12 cellular contexts compared by ENCODE assay signal in genomic region chr19:4678881-4679379, GRCh38. TPM values are rescaled to one million over a fixed set of nuclear protein-coding genes. Genes with fewer than 3 reads are reported as not detected.
DNase-seq lines count a peak whose midpoint lies in the region; ATAC-seq and TF ChIP-seq lines count a peak whose summit lies in the region.
"Had no signal": no experiment of that assay in that cellular context is flagged by ENCODE, and none has a peak within 500 bp of the region (broad histone marks: within the 10 kb centered on the region; RNA-seq: fewer than 3 reads in every experiment).

No MANE protein-coding gene starts in this region.

- intact Hi-C loops in A673 (cut with micrococcal nuclease; ENCODE audit: unreplicated experiment) (no loop called here), left colon (cut with DNase I, micrococcal nuclease) (no loop called here)

- DNase-seq in A673 (ENCODE audit: low spot score) (peak; percentile 64), H7 (peak; percentile 99), left colon (peak in 1 of 2 donors; percentile 48), NCI-H1930 (lab: John Stamatoyannopoulos, UW) (no peak), NCI-H1105 treated with DMSO at 0.1 percent for 48 hours (lab: John Stamatoyannopoulos, UW) (no peak)
- peak in 1 of 2 donors; percentile 16 for DNase-seq in activated T-cell treated with anti-CD3 and anti-CD28 coated beads, Interleukin-2, amount 50 U/mL, for 72 hours
- DNase-seq in CD8-positive, alpha-beta memory T cell = no peak
- DNase-seq: GF-D8, SW 1271 had no signal

- no peak overlapping the region for H3K27ac Mint-ChIP-seq in activated T-cell treated with anti-CD3 and anti-CD28 coated beads, Interleukin-2, amount 50 U/mL, for 72 hours
- H3K27ac Mint-ChIP-seq in CD8-positive, alpha-beta memory T cell = peak overlapping the region in 1 of 8 donors; percentile 89
- H3K27ac Mint-ChIP-seq: immature natural killer cell had no signal

- H3K27me3 ChIP-seq in A673 (replicated peaks; ENCODE audit: insufficient read depth, low read depth, low read length, poor library complexity) (no peaks in the 10 kb centered on the region), H7 (ENCODE audit: control insufficient read depth, insufficient read depth, low read length) (no peaks in the 10 kb centered on the region)
- no peaks in the 10 kb centered on the region for H3K27me3 ChIP-seq in CD8-positive, alpha-beta memory T cell (ENCODE audit: insufficient read depth, low read length, poor library complexity, severe bottlenecking)
- H3K27me3 ChIP-seq: ascending aorta had no signal

- peaks cover 0 to 3% of the 10 kb centered on the region in 2 donors for H3K36me3 Mint-ChIP-seq in activated T-cell treated with anti-CD3 and anti-CD28 coated beads, Interleukin-2, amount 50 U/mL, for 72 hours (ENCODE audit: insufficient read depth in 2 of 2)
- peaks cover 0 to 48% (median 3%) of the 10 kb centered on the region in 3 donors for H3K36me3 Mint-ChIP-seq in CD8-positive, alpha-beta memory T cell

- peak overlapping the region; percentile 30 for H3K27ac ChIP-seq in A673 (ENCODE audit: low read depth, low read length, poor library complexity, severe bottlenecking)
- no peak overlapping the region for H3K27ac ChIP-seq in CD8-positive, alpha-beta memory T cell (ENCODE audit: low read depth, low read length)
- H3K27ac ChIP-seq: ascending aorta had no signal

- ATAC-seq in activated T-cell treated with anti-CD3 and anti-CD28 coated beads, Interleukin-2, amount 50 U/mL, for 72 hours (replicated peaks in 1 of 2) = peak; percentile 36 to 43
- ATAC-seq in left colon (peak; percentile 55), GM21825 (IDR thresholded peaks at IDR 0.05; ENCODE audit: unreplicated experiment) (no peak)

- no peaks in the 10 kb centered on the region for H3K4me1 ChIP-seq in A673 (ENCODE audit: insufficient read depth, low read length, poor library complexity, severe bottlenecking)
- no peaks in the 10 kb centered on the region for H3K4me1 ChIP-seq in CD8-positive, alpha-beta memory T cell (ENCODE audit: insufficient read depth, low read length)
- H3K4me1 ChIP-seq: ascending aorta had no signal

- POLR2A ChIA-PET in A673 (lab: Charles Lee; ENCODE audit: low non-redundant PET) = no interaction called here
- POLR2A ChIA-PET in CD8-positive, alpha-beta memory T cell (lab: Charles Lee) = no interaction called here

- no peak overlapping the region for H3K4me3 Mint-ChIP-seq in activated T-cell treated with anti-CD3 and anti-CD28 coated beads, Interleukin-2, amount 50 U/mL, for 72 hours
- no peak overlapping the region for H3K4me3 Mint-ChIP-seq in CD8-positive, alpha-beta memory T cell
- H3K4me3 Mint-ChIP-seq: immature natural killer cell had no signal

- H3K4me3 ChIP-seq in A673 (ENCODE audit: low read depth, low read length, poor library complexity, severe bottlenecking) = no peak overlapping the region
- peak overlapping the region; percentile 33 for H3K4me3 ChIP-seq in H7 (ENCODE audit: insufficient read depth, low read depth, low read length)
- no peak overlapping the region for H3K4me3 ChIP-seq in CD8-positive, alpha-beta memory T cell (ENCODE audit: low read length)
- H3K4me3 ChIP-seq: ascending aorta had no signal

- BruUV-seq in A673 (replicated peaks; lab: Mats Ljungman, UMichigan) = no TSS peak

- no peaks in the 10 kb centered on the region for H3K36me3 ChIP-seq in A673 (ENCODE audit: insufficient read depth, low read length, poor library complexity, severe bottlenecking)
- H3K36me3 ChIP-seq in H7 (replicated peaks; ENCODE audit: control insufficient read depth, insufficient read depth, low read length) = peaks cover 5% of the 10 kb centered on the region
- no peaks in the 10 kb centered on the region for H3K36me3 ChIP-seq in CD8-positive, alpha-beta memory T cell (ENCODE audit: insufficient read depth, low read length)

- TF ChIP-seq CTCF in A673 (conservative IDR thresholded peaks at IDR 0.05; ENCODE audit: low read depth, low read length) = no peak

- no peaks in the 10 kb centered on the region for H3K9me3 Mint-ChIP-seq in activated T-cell treated with anti-CD3 and anti-CD28 coated beads, Interleukin-2, amount 50 U/mL, for 72 hours
- no peaks in the 10 kb centered on the region for H3K9me3 Mint-ChIP-seq in CD8-positive, alpha-beta memory T cell
- H3K9me3 Mint-ChIP-seq: immature natural killer cell had no signal

- H3K27me3 Mint-ChIP-seq in activated T-cell treated with anti-CD3 and anti-CD28 coated beads, Interleukin-2, amount 50 U/mL, for 72 hours (ENCODE audit: low read depth) = no peaks in the 10 kb centered on the region
- no peaks in the 10 kb centered on the region for H3K27me3 Mint-ChIP-seq in CD8-positive, alpha-beta memory T cell

- H3K9me3 ChIP-seq in A673 (ENCODE audit: low read depth, low read length, poor library complexity, severe bottlenecking) = no peaks in the 10 kb centered on the region
- H3K9me3 ChIP-seq in CD8-positive, alpha-beta memory T cell (ENCODE audit: low read length) = no peaks in the 10 kb centered on the region
- H3K9me3 ChIP-seq: ascending aorta had no signal

- CTCF ChIA-PET in A673 (lab: Charles Lee) = interaction anchor here (0.6 kb wide), 1 partner anchor 1225 kb away, joined by 4 read pairs; no protein-coding TSS in a partner anchor
- CTCF ChIA-PET in CD8-positive, alpha-beta memory T cell (lab: Charles Lee) = no interaction called here

- H3K4me1 Mint-ChIP-seq in activated T-cell treated with anti-CD3 and anti-CD28 coated beads, Interleukin-2, amount 50 U/mL, for 72 hours (ENCODE audit: low read depth) = no peaks in the 10 kb centered on the region
- no peaks in the 10 kb centered on the region for H3K4me1 Mint-ChIP-seq in CD8-positive, alpha-beta memory T cell
- H3K4me1 Mint-ChIP-seq: immature natural killer cell had no signal

RNA-seq across cellular contexts. Expression of gene MYDGF, which starts 8.8 kb away (rescaled TPM):
- total RNA-seq in A673 (2021) = 128 TPM in 2 replicates
- total RNA-seq in H7 (2014; rRNA removed; shearing (Covaris generic)) = 90.2 and 92.2 TPM in 2 replicates
- 10 to 100 TPM; 51.9 to 78.8 TPM for total RNA-seq in activated T-cell treated with anti-CD3 and anti-CD28 coated beads, Interleukin-2, amount 50 U/mL, for 72 hours
- total RNA-seq in left colon = 10 to 100 TPM; 75.5 to 96.0 TPM
- total RNA-seq in CD8-positive, alpha-beta memory T cell = 10 to 100 TPM; 83.2 to 88.6 TPM
- polyA plus RNA-seq in CD8-positive, alpha-beta memory T cell = 146 TPM

RNA-seq across cellular contexts. Expression of gene TNFAIP8L1, which starts 39.6 kb away (rescaled TPM):
- total RNA-seq in A673 (2021) = 24.7 and 25.4 TPM in 2 replicates
- total RNA-seq in H7 (2014; rRNA removed; shearing (Covaris generic)) = 9.4 and 11.1 TPM in 2 replicates
- total RNA-seq in activated T-cell treated with anti-CD3 and anti-CD28 coated beads, Interleukin-2, amount 50 U/mL, for 72 hours = 10 to 100 TPM; 22.1 to 25.7 TPM
- 1 to 10 TPM; 9.0 to 9.4 TPM for total RNA-seq in left colon
- 10 to 100 TPM in 1 of 2 experiments, 1 to 10 TPM in 1; 9.0 to 10.0 TPM for total RNA-seq in CD8-positive, alpha-beta memory T cell
- 9.6 TPM for polyA plus RNA-seq in CD8-positive, alpha-beta memory T cell

RNA-seq across cellular contexts. Expression of gene DPP9, which starts 44.7 kb away (rescaled TPM):
- total RNA-seq in A673 (2021) (60.2 and 65.7 TPM in 2 replicates), left colon (10 to 100 TPM; 59.9 to 72.8 TPM)
- 36.2 and 41.7 TPM in 2 replicates for total RNA-seq in H7 (2014; rRNA removed; shearing (Covaris generic))
- 10 to 100 TPM; 58.8 to 61.0 TPM for total RNA-seq in activated T-cell treated with anti-CD3 and anti-CD28 coated beads, Interleukin-2, amount 50 U/mL, for 72 hours
- total RNA-seq in CD8-positive, alpha-beta memory T cell = 100 to 1,000 TPM; 105 TPM
- polyA plus RNA-seq in CD8-positive, alpha-beta memory T cell = 32.1 TPM

Comparison
In these comparisons a context has a peak if more than half of its experiments do, and no peak if none do; other contexts are left out.
1. DNase-seq: peak in A673 (single experiment) and H7 (single experiment); none in NCI-H1930 (0 of 2), NCI-H1105 treated with DMSO at 0.1 percent for 48 hours (single experiment) and CD8-positive, alpha-beta memory T cell (0 of 5).